In genomic region chr3:31880020-31880419, GRCh38 we compare ENCODE assay signal across 12 cellular contexts.
DNase-seq lines count a peak whose midpoint lies in the region; ATAC-seq and TF ChIP-seq lines count a peak whose summit lies in the region.
"Had no signal": no experiment of that assay in that cellular context is flagged by ENCODE, and none has a peak within 500 bp of the region (broad histone marks: within the 10 kb centered on the region; RNA-seq: fewer than 3 reads in every experiment).

No MANE protein-coding gene starts in this region.

- H3K36me3 Mint-ChIP-seq in stimulated activated naive B cell treated with anti-CD40 and anti-IgM and Interleukin-4, amounts not matched to agents 10 μg/mL and 1 μg/mL and 100 μg/mL, for 72 hours = peaks cover 16 to 45% of the 10 kb centered on the region in 2 donors
- H3K36me3 Mint-ChIP-seq: natural killer cell treated with Interleukin-12 subunit alpha and Interleukin-12 subunit beta and Interleukin-15 and Interleukin-18, amount 100 ng/mL, for 72 hours had no signal

- H3K4me1 ChIP-seq in Peyer's patch (no peaks in the 10 kb centered on the region), right cardiac atrium (ENCODE audit: control insufficient read depth, insufficient read depth, low read length) (peaks cover 2% of the 10 kb centered on the region)

- ATAC-seq in HG03354 (IDR thresholded peaks at IDR 0.05; ENCODE audit: poor library complexity, severe bottlenecking, unreplicated experiment) (peak; percentile 53), right cardiac atrium (no peak), HG03095 (IDR thresholded peaks at IDR 0.05; ENCODE audit: unreplicated experiment) (no peak)
- ATAC-seq in stimulated activated naive B cell treated with anti-CD40 and anti-IgM and Interleukin-4, amounts not matched to agents 10 μg/mL and 1 μg/mL and 100 μg/mL, for 72 hours (replicated peaks) = peak; percentile 91
- ATAC-seq: activated CD4-positive, CD25-positive, alpha-beta regulatory T cell treated with anti-CD3 and anti-CD28 coated beads, Interleukin-2, amount 50 U/mL, for 24 hours; Right ventricle myocardium inferior had no signal

- H3K9me3 Mint-ChIP-seq in stimulated activated naive B cell treated with anti-CD40 and anti-IgM and Interleukin-4, amounts not matched to agents 10 μg/mL and 1 μg/mL and 100 μg/mL, for 72 hours = peaks cover 2 to 4% of the 10 kb centered on the region in 2 donors
- H3K9me3 Mint-ChIP-seq: H9; natural killer cell treated with Interleukin-12 subunit alpha and Interleukin-12 subunit beta and Interleukin-15 and Interleukin-18, amount 100 ng/mL, for 72 hours had no signal

- H3K9me3 ChIP-seq in Peyer's patch = no peaks in the 10 kb centered on the region
- no peaks in the 10 kb centered on the region for H3K9me3 ChIP-seq in right cardiac atrium (ENCODE audit: control insufficient read depth, low read length)

- H3K4me1 Mint-ChIP-seq in stimulated activated naive B cell treated with anti-CD40 and anti-IgM and Interleukin-4, amounts not matched to agents 10 μg/mL and 1 μg/mL and 100 μg/mL, for 72 hours = peaks cover 46 to 63% of the 10 kb centered on the region in 2 donors

- no peak overlapping the region for H3K4me3 Mint-ChIP-seq in stimulated activated naive B cell treated with anti-CD40 and anti-IgM and Interleukin-4, amounts not matched to agents 10 μg/mL and 1 μg/mL and 100 μg/mL, for 72 hours
- H3K4me3 Mint-ChIP-seq: H9; natural killer cell treated with Interleukin-12 subunit alpha and Interleukin-12 subunit beta and Interleukin-15 and Interleukin-18, amount 100 ng/mL, for 72 hours had no signal

- H3K27ac Mint-ChIP-seq in stimulated activated naive B cell treated with anti-CD40 and anti-IgM and Interleukin-4, amounts not matched to agents 10 μg/mL and 1 μg/mL and 100 μg/mL, for 72 hours = peak overlapping the region; percentile 69
- H3K27ac Mint-ChIP-seq: natural killer cell treated with Interleukin-12 subunit alpha and Interleukin-12 subunit beta and Interleukin-15 and Interleukin-18, amount 100 ng/mL, for 72 hours had no signal

- H3K27me3 Mint-ChIP-seq in stimulated activated naive B cell treated with anti-CD40 and anti-IgM and Interleukin-4, amounts not matched to agents 10 μg/mL and 1 μg/mL and 100 μg/mL, for 72 hours = no peaks in the 10 kb centered on the region

- H3K27ac ChIP-seq in Peyer's patch (no peak overlapping the region), right cardiac atrium (ENCODE audit: low read length) (no peak overlapping the region)

- TF ChIP-seq POLR2A in Peyer's patch (IDR thresholded peaks at IDR 0.05) = no peak

- H3K27me3 ChIP-seq in Peyer's patch = no peaks in the 10 kb centered on the region
- no peaks in the 10 kb centered on the region for H3K27me3 ChIP-seq in right cardiac atrium (ENCODE audit: control insufficient read depth, insufficient read depth)

- peak in 2 of 3 donors; percentile 37 to 47 for DNase-seq in Peyer's patch
- DNase-seq in fibroblast of pulmonary artery (ENCODE audit: low read depth) = peak; percentile 68
- peak; percentile 42 for DNase-seq in stimulated activated naive B cell treated with anti-CD40 and anti-IgM and Interleukin-4, amounts not matched to agents 10 μg/mL and 1 μg/mL and 100 μg/mL, for 72 hours
- no peak for DNase-seq in right cardiac atrium
- DNase-seq in Kasumi-1 (lab: John Stamatoyannopoulos, UW) = no peak
- DNase-seq: H9, NCI-H1436 treated with DMSO at 0.1 percent for 48 hours had no signal

- 93% methylated on average over 4 of the region's 4 CpGs for WGBS in right cardiac atrium

- H3K4me3 ChIP-seq in Peyer's patch = no peak overlapping the region
- no peak overlapping the region for H3K4me3 ChIP-seq in fibroblast of pulmonary artery (replicated peaks; ENCODE audit: low read depth, low read length)
- no peak overlapping the region for H3K4me3 ChIP-seq in right cardiac atrium (ENCODE audit: low read length)

- TF ChIP-seq CTCF in Peyer's patch (IDR thresholded peaks at IDR 0.05) = peak in 1 of 6 experiments; percentile 7
- TF ChIP-seq CTCF in fibroblast of pulmonary artery (IDR thresholded peaks at IDR 0.05; ENCODE audit: low read length, missing control alignments) = peak; percentile 30

- no peaks in the 10 kb centered on the region for H3K36me3 ChIP-seq in Peyer's patch

- intact Hi-C loops in right cardiac atrium (cut with DNase I) = no loop called here

Comparison
In these comparisons a context has a peak if more than half of its experiments do, and no peak if none do; other contexts are left out.
1. ATAC-seq: peak in HG03354 (single experiment) and stimulated activated naive B cell treated with anti-CD40 and anti-IgM and Interleukin-4, amounts not matched to agents 10 μg/mL and 1 μg/mL and 100 μg/mL, for 72 hours (2 of 2); none in right cardiac atrium (0 of 2) and HG03095 (single experiment).
2. DNase-seq: peak in Peyer's patch (2 of 3), fibroblast of pulmonary artery (single experiment) and stimulated activated naive B cell treated with anti-CD40 and anti-IgM and Interleukin-4, amounts not matched to agents 10 μg/mL and 1 μg/mL and 100 μg/mL, for 72 hours (single experiment); none in right cardiac atrium (0 of 3) and Kasumi-1 (0 of 2).